ENCODE assay signal across 8 cellular contexts in genomic region chr3:194640829-194641228, GRCh38. TPM values are rescaled to one million over a fixed set of nuclear protein-coding genes. Genes with fewer than 3 reads are reported as not detected.
DNase-seq lines count a peak whose midpoint lies in the region; ATAC-seq lines count a peak whose summit lies in the region.

No MANE protein-coding gene starts in this region.

- H3K27ac Mint-ChIP-seq in activated CD4-positive, alpha-beta T cell treated with anti-CD3 and anti-CD28 coated beads for 36 hours: no peak overlapping the region
- H3K27ac Mint-ChIP-seq in activated CD4-positive, alpha-beta T cell treated with anti-CD3 and anti-CD28 coated beads, Interleukin-2, amount 10 ng/mL, durations not matched to agents 7 days and 5 days: no peak overlapping the region
- peak overlapping the region; percentile 8 for H3K27ac Mint-ChIP-seq in stimulated activated naive CD8-positive, alpha-beta T cell treated with anti-CD3 and anti-CD28 coated beads, Interleukin-15, Interleukin-2, amounts not matched to agents 100 ng/mL and 50 ng/mL, for 24 hours

- POLR2A ChIA-PET in activated CD4-positive, alpha-beta T cell treated with anti-CD3 and anti-CD28 coated beads for 36 hours (lab: Charles Lee): no interaction called here
- POLR2A ChIA-PET in activated CD4-positive, alpha-beta T cell treated with anti-CD3 and anti-CD28 coated beads, Interleukin-2, amount 10 ng/mL, durations not matched to agents 7 days and 5 days (lab: Charles Lee): interaction anchor here (0.6 kb wide), 1 partner anchor 88 kb away, joined by 3 read pairs; no protein-coding TSS in a partner anchor

- peak; percentile 71 for ATAC-seq in activated CD4-positive, alpha-beta T cell treated with anti-CD3 and anti-CD28 coated beads for 36 hours
- ATAC-seq in HG02840 (IDR thresholded peaks at IDR 0.05; ENCODE audit: low FRiP score, unreplicated experiment) (no peak), HG02763 (IDR thresholded peaks at IDR 0.05; ENCODE audit: unreplicated experiment) (no peak)

- H3K27me3 Mint-ChIP-seq in activated CD4-positive, alpha-beta T cell treated with anti-CD3 and anti-CD28 coated beads for 36 hours: no peaks in the 10 kb centered on the region
- no peaks in the 10 kb centered on the region for H3K27me3 Mint-ChIP-seq in activated CD4-positive, alpha-beta T cell treated with anti-CD3 and anti-CD28 coated beads, Interleukin-2, amount 10 ng/mL, durations not matched to agents 7 days and 5 days
- H3K27me3 Mint-ChIP-seq in stimulated activated naive CD8-positive, alpha-beta T cell treated with anti-CD3 and anti-CD28 coated beads, Interleukin-15, Interleukin-2, amounts not matched to agents 100 ng/mL and 50 ng/mL, for 24 hours: no peaks in the 10 kb centered on the region

- peaks cover 43% of the 10 kb centered on the region for H3K36me3 Mint-ChIP-seq in activated CD4-positive, alpha-beta T cell treated with anti-CD3 and anti-CD28 coated beads for 36 hours (ENCODE audit: low read depth)
- peaks cover 38% of the 10 kb centered on the region for H3K36me3 Mint-ChIP-seq in activated CD4-positive, alpha-beta T cell treated with anti-CD3 and anti-CD28 coated beads, Interleukin-2, amount 10 ng/mL, durations not matched to agents 7 days and 5 days (ENCODE audit: low read depth)
- peaks cover 45% of the 10 kb centered on the region for H3K36me3 Mint-ChIP-seq in stimulated activated naive CD8-positive, alpha-beta T cell treated with anti-CD3 and anti-CD28 coated beads, Interleukin-15, Interleukin-2, amounts not matched to agents 100 ng/mL and 50 ng/mL, for 24 hours (ENCODE audit: low read depth)

- CTCF ChIA-PET in activated CD4-positive, alpha-beta T cell treated with anti-CD3 and anti-CD28 coated beads for 36 hours (lab: Charles Lee): interaction anchor here (1.5 to 1.7 kb wide), 2 partner anchors 11 to 31 kb away, joined by 4 to 6 read pairs; partner anchors contain the start of gene LSG1
- CTCF ChIA-PET in activated CD4-positive, alpha-beta T cell treated with anti-CD3 and anti-CD28 coated beads, Interleukin-2, amount 10 ng/mL, durations not matched to agents 7 days and 5 days (lab: Charles Lee): interaction anchor here (0.6 to 1.1 kb wide), 3 partner anchors 8 to 594 kb away, joined by 4 to 5 read pairs (median 4); no protein-coding TSS in a partner anchor

- H3K4me3 Mint-ChIP-seq in activated CD4-positive, alpha-beta T cell treated with anti-CD3 and anti-CD28 coated beads for 36 hours: no peak overlapping the region
- H3K4me3 Mint-ChIP-seq in activated CD4-positive, alpha-beta T cell treated with anti-CD3 and anti-CD28 coated beads, Interleukin-2, amount 10 ng/mL, durations not matched to agents 7 days and 5 days: no peak overlapping the region
- no peak overlapping the region for H3K4me3 Mint-ChIP-seq in stimulated activated naive CD8-positive, alpha-beta T cell treated with anti-CD3 and anti-CD28 coated beads, Interleukin-15, Interleukin-2, amounts not matched to agents 100 ng/mL and 50 ng/mL, for 24 hours

- intact Hi-C loops in activated CD4-positive, alpha-beta T cell treated with anti-CD3 and anti-CD28 coated beads for 36 hours (cut with DNase I, micrococcal nuclease): no loop called here

- H3K9me3 Mint-ChIP-seq in activated CD4-positive, alpha-beta T cell treated with anti-CD3 and anti-CD28 coated beads for 36 hours (ENCODE audit: low read depth): no peaks in the 10 kb centered on the region
- no peaks in the 10 kb centered on the region for H3K9me3 Mint-ChIP-seq in activated CD4-positive, alpha-beta T cell treated with anti-CD3 and anti-CD28 coated beads, Interleukin-2, amount 10 ng/mL, durations not matched to agents 7 days and 5 days
- H3K9me3 Mint-ChIP-seq in stimulated activated naive CD8-positive, alpha-beta T cell treated with anti-CD3 and anti-CD28 coated beads, Interleukin-15, Interleukin-2, amounts not matched to agents 100 ng/mL and 50 ng/mL, for 24 hours: no peaks in the 10 kb centered on the region

- H3K4me1 Mint-ChIP-seq in activated CD4-positive, alpha-beta T cell treated with anti-CD3 and anti-CD28 coated beads for 36 hours: peaks cover 11% of the 10 kb centered on the region
- peaks cover 11% of the 10 kb centered on the region for H3K4me1 Mint-ChIP-seq in activated CD4-positive, alpha-beta T cell treated with anti-CD3 and anti-CD28 coated beads, Interleukin-2, amount 10 ng/mL, durations not matched to agents 7 days and 5 days
- peaks cover 4% of the 10 kb centered on the region for H3K4me1 Mint-ChIP-seq in stimulated activated naive CD8-positive, alpha-beta T cell treated with anti-CD3 and anti-CD28 coated beads, Interleukin-15, Interleukin-2, amounts not matched to agents 100 ng/mL and 50 ng/mL, for 24 hours (ENCODE audit: low read depth)

- peak; percentile 59 for DNase-seq in activated CD4-positive, alpha-beta T cell treated with anti-CD3 and anti-CD28 coated beads for 36 hours
- DNase-seq in activated CD4-positive, alpha-beta T cell treated with anti-CD3 and anti-CD28 coated beads for 1 hour: no peak
- DNase-seq in activated CD4-positive, alpha-beta T cell treated with anti-CD3 and anti-CD28 coated beads, Interleukin-2, amount 10 ng/mL, durations not matched to agents 7 days and 5 days: peak; percentile 51
- DNase-seq in glomerular endothelial cell (ENCODE audit: extremely low read depth, low read depth, low spot score) (peak; percentile 50), NOMO-1 treated with DMSO at 0.1 percent for 48 hours (lab: John Stamatoyannopoulos, UW; ENCODE audit: unreplicated experiment) (no peak)

RNA-seq across cellular contexts. Expression of gene TMEM44, which starts 7.6 kb away (rescaled TPM):
- 1 to 10 TPM; 3.7 to 4.7 TPM for total RNA-seq in activated CD4-positive, alpha-beta T cell treated with anti-CD3 and anti-CD28 coated beads for 36 hours
- 1 to 10 TPM; 1.9 to 2.7 TPM for total RNA-seq in activated CD4-positive, alpha-beta T cell treated with anti-CD3 and anti-CD28 coated beads, Interleukin-2, amount 10 ng/mL, durations not matched to agents 7 days and 5 days
- 48.8 and 76.5 TPM in 2 replicates for total RNA-seq in glomerular endothelial cell

RNA-seq across cellular contexts. Expression of gene LSG1, which starts 31.2 kb away (rescaled TPM):
- 10 to 100 TPM; 41.4 to 43.9 TPM for total RNA-seq in activated CD4-positive, alpha-beta T cell treated with anti-CD3 and anti-CD28 coated beads for 36 hours
- 10 to 100 TPM; 42.5 to 44.6 TPM for total RNA-seq in activated CD4-positive, alpha-beta T cell treated with anti-CD3 and anti-CD28 coated beads, Interleukin-2, amount 10 ng/mL, durations not matched to agents 7 days and 5 days
- 25.8 and 28.2 TPM in 2 replicates for total RNA-seq in glomerular endothelial cell

RNA-seq across cellular contexts. Expression of gene FAM43A, which starts 44.9 kb away (rescaled TPM):
- 1 to 10 TPM; 5.0 to 5.1 TPM for total RNA-seq in activated CD4-positive, alpha-beta T cell treated with anti-CD3 and anti-CD28 coated beads for 36 hours
- total RNA-seq in activated CD4-positive, alpha-beta T cell treated with anti-CD3 and anti-CD28 coated beads, Interleukin-2, amount 10 ng/mL, durations not matched to agents 7 days and 5 days: under 1 TPM; 0.54 to 0.69 TPM
- 505 and 617 TPM in 2 replicates for total RNA-seq in glomerular endothelial cell

Comparison
In these comparisons a context has a peak if more than half of its experiments do, and no peak if none do; other contexts are left out.
1. DNase-seq: peak in activated CD4-positive, alpha-beta T cell treated with anti-CD3 and anti-CD28 coated beads for 36 hours (single experiment), activated CD4-positive, alpha-beta T cell treated with anti-CD3 and anti-CD28 coated beads, Interleukin-2, amount 10 ng/mL, durations not matched to agents 7 days and 5 days (single experiment) and glomerular endothelial cell (single experiment); none in activated CD4-positive, alpha-beta T cell treated with anti-CD3 and anti-CD28 coated beads for 1 hour (single experiment) and NOMO-1 treated with DMSO at 0.1 percent for 48 hours (single experiment).
2. RNA of gene FAM43A, which starts 44.9 kb away (total RNA-seq): 505 to 617 TPM in glomerular endothelial cell; 5.0 to 5.1 TPM in activated CD4-positive, alpha-beta T cell treated with anti-CD3 and anti-CD28 coated beads for 36 hours and 0.54 to 0.69 TPM in activated CD4-positive, alpha-beta T cell treated with anti-CD3 and anti-CD28 coated beads, Interleukin-2, amount 10 ng/mL, durations not matched to agents 7 days and 5 days; every median in the first group is over 10 times any median in the second.